Comparison of ENCODE assay signal across 1 cellular context in genomic region chr1:156282479-156283222, GRCh38.
TF ChIP-seq lines count a peak whose summit lies in the region.

Gene SMG5 (minus strand): TSS chr1:156282825. CDS start chr1:156282680, 145 bp downstream.

TF ChIP-seq in SK-N-SH, 30 proteins besides CTCF, POLR2A, EP300 and RAD21 (continued from another document):
- TF ChIP-seq, protein P1, sequence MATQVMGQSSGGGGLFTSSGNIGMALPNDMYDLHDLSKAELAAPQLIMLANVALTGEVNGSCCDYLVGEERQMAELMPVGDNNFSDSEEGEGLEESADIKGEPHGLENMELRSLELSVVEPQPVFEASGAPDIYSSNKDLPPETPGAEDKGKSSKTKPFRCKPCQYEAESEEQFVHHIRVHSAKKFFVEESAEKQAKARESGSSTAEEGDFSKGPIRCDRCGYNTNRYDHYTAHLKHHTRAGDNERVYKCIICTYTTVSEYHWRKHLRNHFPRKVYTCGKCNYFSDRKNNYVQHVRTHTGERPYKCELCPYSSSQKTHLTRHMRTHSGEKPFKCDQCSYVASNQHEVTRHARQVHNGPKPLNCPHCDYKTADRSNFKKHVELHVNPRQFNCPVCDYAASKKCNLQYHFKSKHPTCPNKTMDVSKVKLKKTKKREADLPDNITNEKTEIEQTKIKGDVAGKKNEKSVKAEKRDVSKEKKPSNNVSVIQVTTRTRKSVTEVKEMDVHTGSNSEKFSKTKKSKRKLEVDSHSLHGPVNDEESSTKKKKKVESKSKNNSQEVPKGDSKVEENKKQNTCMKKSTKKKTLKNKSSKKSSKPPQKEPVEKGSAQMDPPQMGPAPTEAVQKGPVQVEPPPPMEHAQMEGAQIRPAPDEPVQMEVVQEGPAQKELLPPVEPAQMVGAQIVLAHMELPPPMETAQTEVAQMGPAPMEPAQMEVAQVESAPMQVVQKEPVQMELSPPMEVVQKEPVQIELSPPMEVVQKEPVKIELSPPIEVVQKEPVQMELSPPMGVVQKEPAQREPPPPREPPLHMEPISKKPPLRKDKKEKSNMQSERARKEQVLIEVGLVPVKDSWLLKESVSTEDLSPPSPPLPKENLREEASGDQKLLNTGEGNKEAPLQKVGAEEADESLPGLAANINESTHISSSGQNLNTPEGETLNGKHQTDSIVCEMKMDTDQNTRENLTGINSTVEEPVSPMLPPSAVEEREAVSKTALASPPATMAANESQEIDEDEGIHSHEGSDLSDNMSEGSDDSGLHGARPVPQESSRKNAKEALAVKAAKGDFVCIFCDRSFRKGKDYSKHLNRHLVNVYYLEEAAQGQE (IDR thresholded peaks at IDR 0.05; ENCODE audit: low read depth, low read length), result peak; percentile 63; the same call in 1 of the 2 replicates
